In the genomic region with DNA sequence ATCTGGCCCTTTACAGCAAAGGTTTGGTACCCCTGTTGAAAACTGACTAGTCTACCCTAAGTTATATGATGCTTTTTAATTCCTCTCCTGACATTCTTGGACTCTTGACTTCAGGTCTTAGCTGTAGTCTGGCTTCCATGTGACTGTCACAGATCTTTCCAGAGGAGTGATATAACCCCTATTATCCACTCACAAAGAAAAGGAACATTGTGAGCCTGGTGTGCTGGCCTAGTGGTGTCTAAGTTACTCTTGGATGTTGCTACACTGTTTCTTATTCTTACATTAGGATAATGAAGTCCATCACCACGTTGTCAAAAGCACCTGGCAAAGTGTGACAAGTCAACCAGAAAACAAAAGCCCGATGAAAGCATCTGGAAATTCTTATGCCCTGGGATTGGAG, we compare ENCODE assay signal across 18 cellular contexts. TPM values are rescaled to one million over a fixed set of nuclear protein-coding genes. Genes with fewer than 3 reads are reported as not detected.
DNase-seq lines count a peak whose midpoint lies in the region; ATAC-seq and TF ChIP-seq lines count a peak whose summit lies in the region.
"Had no signal": no experiment of that assay in that cellular context is flagged by ENCODE, and none has a peak within 500 bp of the region (broad histone marks: within the 10 kb centered on the region; RNA-seq: fewer than 3 reads in every experiment).

No MANE protein-coding gene starts in this region.

- H3K36me3 Mint-ChIP-seq in activated naive CD4-positive, alpha-beta T cell treated with anti-CD3 and anti-CD28 coated beads, Interleukin-2, amount 50 U/mL, for 72 hours, result peaks cover 12 to 43% of the 10 kb centered on the region in 2 donors
- H3K36me3 Mint-ChIP-seq in activated naive CD4-positive, alpha-beta T cell treated with anti-CD3 and anti-CD28 coated beads, Interleukin-2, amount 10 ng/mL, durations not matched to agents 7 days and 5 days, result peaks cover 63% of the 10 kb centered on the region
- peaks cover 47% of the 10 kb centered on the region for H3K36me3 Mint-ChIP-seq in Calu3 (ENCODE audit: insufficient read depth, unreplicated experiment)
- H3K36me3 Mint-ChIP-seq in effector memory CD8-positive, alpha-beta T cell (ENCODE audit: insufficient read depth), result peaks cover 54% of the 10 kb centered on the region
- H3K36me3 Mint-ChIP-seq in stimulated activated naive B cell treated with anti-CD40 and anti-IgM and Interleukin-4, amounts not matched to agents 10 μg/mL and 1 μg/mL and 100 μg/mL, for 72 hours, result peaks cover 34 to 51% of the 10 kb centered on the region in 2 donors

- H3K27ac Mint-ChIP-seq in activated naive CD4-positive, alpha-beta T cell treated with anti-CD3 and anti-CD28 coated beads, Interleukin-2, amount 50 U/mL, for 72 hours, result peak overlapping the region; percentile 0 to 79
- no peak overlapping the region for H3K27ac Mint-ChIP-seq in activated naive CD4-positive, alpha-beta T cell treated with anti-CD3 and anti-CD28 coated beads, Interleukin-2, amount 10 ng/mL, durations not matched to agents 7 days and 5 days
- H3K27ac Mint-ChIP-seq in Calu3 (ENCODE audit: unreplicated experiment), result peak overlapping the region; percentile 4
- peak overlapping the region; percentile 52 to 62 for H3K27ac Mint-ChIP-seq in effector memory CD8-positive, alpha-beta T cell
- H3K27ac Mint-ChIP-seq in stimulated activated naive B cell treated with anti-CD40 and anti-IgM and Interleukin-4, amounts not matched to agents 10 μg/mL and 1 μg/mL and 100 μg/mL, for 72 hours, result peak overlapping the region; percentile 52

- no TSS peak for BruUV-seq in Calu3 (replicated peaks; lab: Mats Ljungman, UMichigan)

- CTCF ChIA-PET in activated naive CD4-positive, alpha-beta T cell treated with anti-CD3 and anti-CD28 coated beads, Interleukin-2, amount 10 ng/mL, durations not matched to agents 7 days and 5 days (lab: Charles Lee), result no interaction called here
- CTCF ChIA-PET in Calu3 (lab: Charles Lee), result no interaction called here

- no peaks in the 10 kb centered on the region for H3K9me3 Mint-ChIP-seq in activated naive CD4-positive, alpha-beta T cell treated with anti-CD3 and anti-CD28 coated beads, Interleukin-2, amount 50 U/mL, for 72 hours
- H3K9me3 Mint-ChIP-seq in activated naive CD4-positive, alpha-beta T cell treated with anti-CD3 and anti-CD28 coated beads, Interleukin-2, amount 10 ng/mL, durations not matched to agents 7 days and 5 days, result no peaks in the 10 kb centered on the region
- H3K9me3 Mint-ChIP-seq in Calu3 (ENCODE audit: low read depth, unreplicated experiment), result no peaks in the 10 kb centered on the region
- H3K9me3 Mint-ChIP-seq in effector memory CD8-positive, alpha-beta T cell, result no peaks in the 10 kb centered on the region
- H3K9me3 Mint-ChIP-seq in stimulated activated naive B cell treated with anti-CD40 and anti-IgM and Interleukin-4, amounts not matched to agents 10 μg/mL and 1 μg/mL and 100 μg/mL, for 72 hours, result no peaks in the 10 kb centered on the region

- no peaks in the 10 kb centered on the region for H3K27me3 Mint-ChIP-seq in activated naive CD4-positive, alpha-beta T cell treated with anti-CD3 and anti-CD28 coated beads, Interleukin-2, amount 10 ng/mL, durations not matched to agents 7 days and 5 days
- H3K27me3 Mint-ChIP-seq in Calu3 (ENCODE audit: unreplicated experiment), result no peaks in the 10 kb centered on the region
- H3K27me3 Mint-ChIP-seq in effector memory CD8-positive, alpha-beta T cell, result no peaks in the 10 kb centered on the region
- no peaks in the 10 kb centered on the region for H3K27me3 Mint-ChIP-seq in stimulated activated naive B cell treated with anti-CD40 and anti-IgM and Interleukin-4, amounts not matched to agents 10 μg/mL and 1 μg/mL and 100 μg/mL, for 72 hours

- TF ChIP-seq CTCF in Calu3 (IDR thresholded peaks at IDR 0.05; ENCODE audit: unreplicated experiment) (no peak), foreskin fibroblast (IDR thresholded peaks at IDR 0.05; ENCODE audit: low read depth, low read length) (no peak)

- intact Hi-C loops in Calu3 (cut with micrococcal nuclease; ENCODE audit: unreplicated experiment), result no loop called here

- no peaks in the 10 kb centered on the region for H3K4me1 Mint-ChIP-seq in activated naive CD4-positive, alpha-beta T cell treated with anti-CD3 and anti-CD28 coated beads, Interleukin-2, amount 10 ng/mL, durations not matched to agents 7 days and 5 days
- H3K4me1 Mint-ChIP-seq in Calu3 (ENCODE audit: low read depth, unreplicated experiment), result peaks cover 20% of the 10 kb centered on the region
- peaks cover 2 to 4% of the 10 kb centered on the region in 2 donors for H3K4me1 Mint-ChIP-seq in effector memory CD8-positive, alpha-beta T cell (ENCODE audit: low read depth in 2 of 2)
- peaks cover 0 to 8% of the 10 kb centered on the region in 2 donors for H3K4me1 Mint-ChIP-seq in stimulated activated naive B cell treated with anti-CD40 and anti-IgM and Interleukin-4, amounts not matched to agents 10 μg/mL and 1 μg/mL and 100 μg/mL, for 72 hours

- DNase-seq in activated naive CD4-positive, alpha-beta T cell treated with anti-CD3 and anti-CD28 coated beads, Interleukin-2, amount 50 U/mL, for 72 hours (ENCODE audit: low spot score in 2 of 2), result no peak
- DNase-seq in activated naive CD4-positive, alpha-beta T cell treated with anti-CD3 and anti-CD28 coated beads, Interleukin-2, amount 10 ng/mL, durations not matched to agents 7 days and 5 days, result no peak
- DNase-seq in Calu3 (no peak), foreskin fibroblast (no peak)
- no peak for DNase-seq in effector memory CD8-positive, alpha-beta T cell
- no peak for DNase-seq in stimulated activated naive B cell treated with anti-CD40 and anti-IgM and Interleukin-4, amounts not matched to agents 10 μg/mL and 1 μg/mL and 100 μg/mL, for 72 hours
- DNase-seq in activated CD4-positive, alpha-beta T cell treated with anti-CD3 and anti-CD28 coated beads, Interleukin-2, amount 50 U/mL, for 1 hour, result no peak
- DNase-seq: C1 segment of cervical spinal cord, COR-L47, EL, KBM-7, NCI-H1436 treated with DMSO at 0.1 percent for 48 hours, NCI-H2029 treated with DMSO at 0.1 percent for 48 hours, NCI-H2171 treated with DMSO at 0.1 percent for 48 hours, NCI-H446 treated with DMSO at 0.1 percent for 48 hours, NCI-H748 treated with DMSO at 0.1 percent for 48 hours, PC-3 had no signal

- H3K4me3 Mint-ChIP-seq in activated naive CD4-positive, alpha-beta T cell treated with anti-CD3 and anti-CD28 coated beads, Interleukin-2, amount 10 ng/mL, durations not matched to agents 7 days and 5 days, result no peak overlapping the region
- no peak overlapping the region for H3K4me3 Mint-ChIP-seq in Calu3 (ENCODE audit: low read depth, unreplicated experiment)
- H3K4me3 Mint-ChIP-seq in effector memory CD8-positive, alpha-beta T cell, result no peak overlapping the region
- H3K4me3 Mint-ChIP-seq in stimulated activated naive B cell treated with anti-CD40 and anti-IgM and Interleukin-4, amounts not matched to agents 10 μg/mL and 1 μg/mL and 100 μg/mL, for 72 hours, result no peak overlapping the region

- no peak overlapping the region for H3K4me3 ChIP-seq in foreskin fibroblast (ENCODE audit: low read depth in 1 of 2, low read length in 2 of 2)

- no peak for ATAC-seq in activated naive CD4-positive, alpha-beta T cell treated with anti-CD3 and anti-CD28 coated beads, Interleukin-2, amount 50 U/mL, for 72 hours
- ATAC-seq in effector memory CD8-positive, alpha-beta T cell (replicated peaks), result no peak
- no peak for ATAC-seq in stimulated activated naive B cell treated with anti-CD40 and anti-IgM and Interleukin-4, amounts not matched to agents 10 μg/mL and 1 μg/mL and 100 μg/mL, for 72 hours (replicated peaks)
- no peak for ATAC-seq in GM19351 (IDR thresholded peaks at IDR 0.05; ENCODE audit: unreplicated experiment)
- ATAC-seq: PC-3 had no signal

RNA-seq across cellular contexts. Expression of a gene that starts 49.8 kb away (rescaled TPM):
- total RNA-seq in activated naive CD4-positive, alpha-beta T cell treated with anti-CD3 and anti-CD28 coated beads, Interleukin-2, amount 50 U/mL, for 72 hours, result 100 to 1,000 TPM in 1 of 2 donors, 10 to 100 TPM in 1; 87.3 to 115 TPM
- total RNA-seq in Calu3 (2022), result 82.3 and 97.8 TPM in 2 replicates
